In the genomic region with DNA sequence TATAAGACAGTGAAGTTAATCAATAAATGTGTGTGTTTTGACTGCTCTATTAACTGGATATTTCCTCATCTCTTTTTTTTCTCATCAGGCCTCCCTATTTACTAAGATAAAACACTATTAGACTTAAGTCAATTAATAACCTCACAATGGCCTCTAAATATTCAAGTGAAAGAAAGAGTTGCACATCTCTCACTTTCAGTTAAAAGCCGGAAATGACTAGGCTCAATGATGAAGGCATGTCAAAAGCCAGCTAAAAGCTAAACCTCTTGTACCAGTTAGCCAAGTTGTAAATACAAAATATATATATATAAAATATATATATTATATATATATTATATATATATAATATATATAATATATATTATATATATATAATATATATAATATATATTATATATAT, we compare ENCODE assay signal across 34 cellular contexts.
"Had no signal": no experiment of that assay in that cellular context is flagged by ENCODE, and none has a peak within 500 bp of the region (broad histone marks: within the 10 kb centered on the region; RNA-seq: fewer than 3 reads in every experiment).

No MANE protein-coding gene starts in this region.

- H3K4me3 Mint-ChIP-seq: activated B cell treated with CpG ODN at 0.5 μM for 24 hours; activated CD4-positive, alpha-beta memory T cell treated with anti-CD3 and anti-CD28 coated beads for 36 hours; activated naive CD8-positive, alpha-beta T cell treated with anti-CD3 and anti-CD28 coated beads for 36 hours; activated T-cell treated with anti-CD3 and anti-CD28 coated beads, Interleukin-2, amount 50 U/mL, for 72 hours; activated T-helper 17 cell treated with anti-CD3 and anti-CD28 coated beads, Interleukin-2, amount 50 U/mL, for 72 hours; central memory CD8-positive, alpha-beta T cell; T-helper 1 cell treated with Interleukin-12 subunit alpha and Interleukin-12 subunit beta and Interleukin-4 antibody, amounts not matched to agents 30 μg/mL and 1 μg/mL, for 36 hours; T-helper 2 cell treated with Interferon-gamma antibody and Interleukin-4, amounts not matched to agents 5 μg/mL and 100 μg/mL, for 36 hours had no signal

- H3K36me3 ChIP-seq: ascending aorta, cardiac muscle cell, MG63, SJSA1 had no signal

- H3K9me3 ChIP-seq: ascending aorta, MG63, SJSA1, SK-N-SH had no signal

- H3K4me3 ChIP-seq: ascending aorta, cardiac muscle cell, MG63, SJSA1 had no signal

- H3K27ac Mint-ChIP-seq: activated B cell treated with CpG ODN at 0.5 μM for 24 hours; activated CD4-positive, alpha-beta memory T cell treated with anti-CD3 and anti-CD28 coated beads for 36 hours; activated naive CD8-positive, alpha-beta T cell treated with anti-CD3 and anti-CD28 coated beads for 36 hours; activated T-cell treated with anti-CD3 and anti-CD28 coated beads, Interleukin-2, amount 50 U/mL, for 72 hours; activated T-helper 17 cell treated with anti-CD3 and anti-CD28 coated beads, Interleukin-2, amount 50 U/mL, for 72 hours; T-helper 1 cell treated with Interleukin-12 subunit alpha and Interleukin-12 subunit beta and Interleukin-4 antibody, amounts not matched to agents 30 μg/mL and 1 μg/mL, for 36 hours; T-helper 2 cell treated with Interferon-gamma antibody and Interleukin-4, amounts not matched to agents 5 μg/mL and 100 μg/mL, for 36 hours had no signal

- H3K36me3 Mint-ChIP-seq: activated CD4-positive, alpha-beta memory T cell treated with anti-CD3 and anti-CD28 coated beads for 36 hours; activated naive CD8-positive, alpha-beta T cell treated with anti-CD3 and anti-CD28 coated beads for 36 hours had no signal

- DNase-seq: activated B cell treated with CpG ODN at 0.5 μM for 24 hours; activated CD4-positive, alpha-beta memory T cell treated with anti-CD3 and anti-CD28 coated beads for 36 hours; activated CD4-positive, alpha-beta T cell treated with anti-CD3 and anti-CD28 coated beads for 4 hours; activated CD4-positive, alpha-beta T cell treated with anti-CD3 and anti-CD28 coated beads, Interleukin-2, amount 50 U/mL, for 1 hour; activated CD4-positive, CD25-positive, alpha-beta regulatory T cell treated with anti-CD3 and anti-CD28 coated beads, Interleukin-2, amount 50 U/mL, for 72 hours; activated CD8-positive, alpha-beta memory T cell treated with anti-CD3 and anti-CD28 coated beads, Interleukin-2, amount 50 U/mL, for 48 hours; activated effector memory CD4-positive, alpha-beta T cell treated with anti-CD3 and anti-CD28 coated beads, Interleukin-2, amount 50 U/mL, for 16 hours; activated naive CD4-positive, alpha-beta T cell; activated naive CD4-positive, alpha-beta T cell treated with anti-CD3 and anti-CD28 coated beads, Interleukin-2, amount 50 U/mL, for 16 hours; activated naive CD8-positive, alpha-beta T cell treated with anti-CD3 and anti-CD28 coated beads for 36 hours; activated T-cell treated with anti-CD3 and anti-CD28 coated beads, Interleukin-2, amount 50 U/mL, for 72 hours; amygdala; Kasumi-1; MG63; MV-4-11; NCI-H1092; NCI-H1436 treated with DMSO at 0.1 percent for 48 hours; NCI-H1694 treated with DMSO at 0.1 percent for 48 hours; NCI-H2029; NCI-H2171; NCI-H510A; NCI-H526 treated with DMSO at 0.1 percent for 48 hours; NCI-H82; RPMI8226; SHP77 treated with DMSO at 0.1 percent for 48 hours; SK-N-SH had no signal

- H3K9ac ChIP-seq: SK-N-SH had no signal

- H3K4me2 ChIP-seq: SK-N-SH had no signal

- H3K27ac ChIP-seq: ascending aorta, cardiac muscle cell, SJSA1 had no signal

- H3K27me3 Mint-ChIP-seq: activated B cell treated with CpG ODN at 0.5 μM for 24 hours; activated CD4-positive, alpha-beta memory T cell treated with anti-CD3 and anti-CD28 coated beads for 36 hours; activated naive CD8-positive, alpha-beta T cell treated with anti-CD3 and anti-CD28 coated beads for 36 hours; activated T-helper 17 cell treated with anti-CD3 and anti-CD28 coated beads, Interleukin-2, amount 50 U/mL, for 72 hours; central memory CD8-positive, alpha-beta T cell had no signal

- H3K4me1 ChIP-seq: SJSA1 had no signal

- H3K4me1 Mint-ChIP-seq: activated B cell treated with CpG ODN at 0.5 μM for 24 hours; activated naive CD8-positive, alpha-beta T cell treated with anti-CD3 and anti-CD28 coated beads for 36 hours; activated T-helper 17 cell treated with anti-CD3 and anti-CD28 coated beads, Interleukin-2, amount 50 U/mL, for 72 hours; central memory CD8-positive, alpha-beta T cell had no signal

- H3K27me3 ChIP-seq: ascending aorta, MG63, SJSA1 had no signal

- ATAC-seq: activated T-cell treated with anti-CD3 and anti-CD28 coated beads, Interleukin-2, amount 50 U/mL, for 72 hours; activated T-helper 17 cell treated with anti-CD3 and anti-CD28 coated beads, Interleukin-2, amount 50 U/mL, for 72 hours; Panc1 had no signal
